Comparison of ENCODE assay signal across 9 cellular contexts in the genomic region with DNA sequence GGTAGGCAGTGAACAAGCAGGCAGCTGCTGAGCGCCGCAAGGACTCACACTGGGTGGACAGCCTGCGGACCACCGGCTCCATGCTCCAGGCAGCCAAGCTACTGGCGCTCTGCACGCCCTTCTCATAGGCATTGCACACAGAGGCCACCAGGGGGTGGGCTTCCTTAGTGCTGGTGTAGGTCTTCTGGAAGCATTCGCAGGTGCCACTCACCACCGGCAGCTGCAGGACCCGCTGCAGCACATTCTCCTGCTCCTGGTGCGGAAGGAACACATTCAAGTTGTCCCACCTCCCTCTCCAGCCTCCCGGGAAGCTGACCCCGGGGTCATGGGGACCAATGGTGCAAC. TPM values are rescaled to one million over a fixed set of nuclear protein-coding genes. Genes with fewer than 3 reads are reported as not detected.
DNase-seq lines count a peak whose midpoint lies in the region; ATAC-seq and TF ChIP-seq lines count a peak whose summit lies in the region.
"Had no signal": no experiment of that assay in that cellular context is flagged by ENCODE, and none has a peak within 500 bp of the region (broad histone marks: within the 10 kb centered on the region; RNA-seq: fewer than 3 reads in every experiment).

No MANE protein-coding gene starts in this region.

- ATAC-seq in heart right ventricle = peak in 2 of 8 donors; percentile 13 to 33
- no peak for ATAC-seq in HG02678 (IDR thresholded peaks at IDR 0.05; ENCODE audit: unreplicated experiment)
- ATAC-seq in gastrocnemius medialis = no peak
- ATAC-seq in HG02588 (IDR thresholded peaks at IDR 0.05; ENCODE audit: unreplicated experiment) = no peak

- in situ Hi-C loops in gastrocnemius medialis (cut with MboI; ENCODE audit: low sequenced_read_pairs in 4 of 4) = no loop called here

- POLR2A ChIA-PET in GM10248 (lab: Yijun Ruan, JAX) = no interaction called here

- intact Hi-C loops in heart right ventricle (cut with DNase I) = no loop called here
- intact Hi-C loops in gastrocnemius medialis (cut with DNase I; ENCODE audit: low total_unique reads) = no loop called here

- CTCF ChIA-PET in GM10248 (lab: Yijun Ruan, JAX) = interaction anchor here (1.1 to 2.7 kb wide), 4 partner anchors 10 to 67 kb away, joined by 4 to 20 read pairs (median 6); no protein-coding TSS in a partner anchor

- no peak overlapping the region for H3K27ac ChIP-seq in 22Rv1
- H3K27ac ChIP-seq in Peyer's patch = no peak overlapping the region
- H3K27ac ChIP-seq in heart right ventricle = no peak overlapping the region
- no peak overlapping the region for H3K27ac ChIP-seq in gastrocnemius medialis

- no peak for TF ChIP-seq POLR2A in Peyer's patch (IDR thresholded peaks at IDR 0.05)
- TF ChIP-seq POLR2A in gastrocnemius medialis (IDR thresholded peaks at IDR 0.05) = no peak

- H3K36me3 ChIP-seq in Peyer's patch (no peaks in the 10 kb centered on the region), heart right ventricle (no peaks in the 10 kb centered on the region), gastrocnemius medialis (no peaks in the 10 kb centered on the region)
- H3K36me3 ChIP-seq: adrenal gland had no signal

- H3K27me3 ChIP-seq in Peyer's patch = no peaks in the 10 kb centered on the region
- H3K27me3 ChIP-seq in heart right ventricle = no peaks in the 10 kb centered on the region
- H3K27me3 ChIP-seq in gastrocnemius medialis = no peaks in the 10 kb centered on the region
- H3K27me3 ChIP-seq: adrenal gland had no signal

- 56 to 60% methylated on average over 12 of the region's 12 CpGs for WGBS in heart right ventricle, 2 donors

- H3K4me1 ChIP-seq in Peyer's patch (peaks cover 0 to 5% (median 0%) of the 10 kb centered on the region in 4 donors), heart right ventricle (no peaks in the 10 kb centered on the region), gastrocnemius medialis (no peaks in the 10 kb centered on the region)

- DNase-seq in GM10248 (ENCODE audit: extremely low spot score) (peak; percentile 61), Peyer's patch (peak in 1 of 3 donors; percentile 49), heart right ventricle (no peak), DMS79 treated with DMSO at 0.1 percent for 48 hours (lab: John Stamatoyannopoulos, UW) (no peak), gastrocnemius medialis (no peak)

- TF ChIP-seq CTCF in 22Rv1 (IDR thresholded peaks at IDR 0.05) (peak; percentile 84), GM10248 (IDR thresholded peaks at IDR 0.05; ENCODE audit: control extremely low read depth, extremely low read depth, low read depth, missing control alignments) (peak; percentile 35), Peyer's patch (IDR thresholded peaks at IDR 0.05) (peak in 4 of 6 experiments; percentile 10 to 31 (median 20)), heart right ventricle (IDR thresholded peaks at IDR 0.05) (peak in 7 of 9 donors; percentile 13 to 47 (median 31)), gastrocnemius medialis (IDR thresholded peaks at IDR 0.05 in 4 of 5, conservative IDR thresholded peaks at IDR 0.05 in 1 of 5) (peak in 2 of 5 experiments; percentile 23 to 34)

- H3K9me3 ChIP-seq in Peyer's patch (no peaks in the 10 kb centered on the region), heart right ventricle (no peaks in the 10 kb centered on the region), gastrocnemius medialis (no peaks in the 10 kb centered on the region)
- H3K9me3 ChIP-seq: adrenal gland had no signal

- H3K4me3 ChIP-seq in Peyer's patch (no peak overlapping the region), heart right ventricle (no peak overlapping the region), gastrocnemius medialis (no peak overlapping the region)
- H3K4me3 ChIP-seq: adrenal gland had no signal

RNA-seq across cellular contexts. Expression of a gene that starts 6.0 kb away (rescaled TPM):
- 10 to 100 TPM in 1 of 4 donors, 1 to 10 TPM in 2, not detected in 1; 7.5 to 10.1 (median 8.9) TPM for total RNA-seq in Peyer's patch
- total RNA-seq in heart right ventricle = 10 to 100 TPM in 4 of 10 donors, 1 to 10 TPM in 4, under 1 TPM in 2; 0.30 to 45.3 (median 6.1) TPM
- polyA plus RNA-seq in heart right ventricle = 10 to 100 TPM; 13.2 to 15.7 TPM
- 10 to 100 TPM in 1 of 4 donors, 1 to 10 TPM in 3; 1.8 to 17.9 (median 6.3) TPM for total RNA-seq in gastrocnemius medialis

RNA-seq across cellular contexts. Expression of a gene that starts 17.4 kb away (rescaled TPM):
- total RNA-seq in Peyer's patch = 10 to 100 TPM in 3 of 4 donors, 1 to 10 TPM in 1; 4.1 to 50.8 (median 15.7) TPM
- total RNA-seq in heart right ventricle = 10 to 100 TPM in 1 of 10 donors, 1 to 10 TPM in 9; 6.0 to 14.3 (median 9.0) TPM
- polyA plus RNA-seq in heart right ventricle = 1 to 10 TPM; 7.0 to 7.3 TPM
- total RNA-seq in gastrocnemius medialis = 10 to 100 TPM; 10.0 to 46.4 (median 21.8) TPM

RNA-seq across cellular contexts. Expression of a gene that starts 17.5 kb away (rescaled TPM):
- 1 to 10 TPM in 1 of 4 donors, not detected in 3; 1.0 TPM for total RNA-seq in Peyer's patch
- under 1 TPM in 2 of 10 donors, not detected in 8; 0.15 TPM for total RNA-seq in heart right ventricle
- under 1 TPM in 1 of 2 donors, not detected in 1; 0.09 TPM for polyA plus RNA-seq in heart right ventricle
- total RNA-seq in gastrocnemius medialis = not detected

RNA-seq across cellular contexts. Expression of a gene that starts 17.9 kb away (rescaled TPM):
- total RNA-seq in Peyer's patch = 10 to 100 TPM in 1 of 4 donors, 1 to 10 TPM in 3; 1.1 to 13.2 (median 2.3) TPM
- 1 to 10 TPM; 1.6 to 4.7 (median 3.1) TPM for total RNA-seq in heart right ventricle
- 1 to 10 TPM; 1.5 to 3.7 TPM for polyA plus RNA-seq in heart right ventricle
- under 1 TPM; 0.19 to 0.66 (median 0.61) TPM for total RNA-seq in gastrocnemius medialis
